ENCODE assay signal across 8 cellular contexts in genomic region chr2:30447149-30448045, GRCh38. TPM values are rescaled to one million over a fixed set of nuclear protein-coding genes. Genes with fewer than 3 reads are reported as not detected.
A peak's percentile ranks its signal among the peaks of the same experiment; 100 is the strongest.
DNase-seq lines count a peak whose midpoint lies in the region; ATAC-seq and TF ChIP-seq lines count a peak whose summit lies in the region.

Gene LCLAT1 (plus strand): TSS chr2:30447246. CDS start chr2:30525591, 78,345 bp downstream.

- H3K27ac ChIP-seq in foreskin keratinocyte (peak within 1 kb of the TSS; percentile 77), neutrophil (peak within 1 kb of the TSS; percentile 74), substantia nigra (ENCODE audit: low read depth, low read length, poor library complexity, severe bottlenecking) (peak within 1 kb of the TSS; percentile 40)

- H3K27me3 ChIP-seq in foreskin keratinocyte (no peaks in the 10 kb centered on the region), neutrophil (no peaks in the 10 kb centered on the region)

- ATAC-seq in GM21528 (IDR thresholded peaks at IDR 0.05; ENCODE audit: low FRiP score, unreplicated experiment) (peak; percentile 92), foreskin keratinocyte (peak; percentile 89)

- DNase-seq in Daoy (ENCODE audit: low read depth) (peak; percentile 89), HuH-7.5 (ENCODE audit: low spot score) (peak; percentile 49), SHP77 (lab: John Stamatoyannopoulos, UW) (peak; percentile 49 to 72), foreskin keratinocyte (peak in 1 of 2 donors; percentile 61), substantia nigra (lab: John Stamatoyannopoulos, UW) (peak in 47 of 49 donors; percentile 1 to 89 (median 61))
- peak; percentile 95 for DNase-seq in activated effector memory CD4-positive, alpha-beta T cell treated with anti-CD3 and anti-CD28 coated beads, Interleukin-2, amount 50 U/mL, for 16 hours

- no peaks in the 10 kb centered on the region for H3K36me3 ChIP-seq in neutrophil

- H3K9me3 ChIP-seq in neutrophil = no peaks in the 10 kb centered on the region

- no peaks in the 10 kb centered on the region for H3K4me1 ChIP-seq in foreskin keratinocyte
- peaks cover 34 to 36% of the 10 kb centered on the region in 2 experiments for H3K4me1 ChIP-seq in neutrophil (ENCODE audit: control insufficient read depth in 1 of 2, insufficient read depth in 1 of 2, low read depth in 1 of 2, low read length in 1 of 2)

- peak; percentile 29 for TF ChIP-seq CTCF in foreskin keratinocyte (conservative IDR thresholded peaks at IDR 0.05)
- peak; percentile 16 for TF ChIP-seq CTCF in neutrophil (IDR thresholded peaks at IDR 0.05)

- peak within 1 kb of the TSS; percentile 93 to 94 for H3K4me3 ChIP-seq in neutrophil (ENCODE audit: low read depth in 1 of 2, low read length in 1 of 2)

RNA-seq across cellular contexts. Expression of gene LCLAT1, which starts in this region (rescaled TPM):
- total RNA-seq in Daoy (2014; rRNA removed; shearing (Covaris generic)) = 18.5 and 27.0 TPM in 2 replicates
- total RNA-seq in foreskin keratinocyte = 23.9 and 24.3 TPM in 2 replicates
- 4.9 and 5.5 TPM in 2 replicates for polyA plus RNA-seq in foreskin keratinocyte
